In genomic region chr3:20857636-20858035, GRCh38 we compare ENCODE assay signal across 16 cellular contexts.
DNase-seq lines count a peak whose midpoint lies in the region; FAIRE-seq and TF ChIP-seq lines count a peak whose summit lies in the region.
"Had no signal": no experiment of that assay in that cellular context is flagged by ENCODE, and none has a peak within 500 bp of the region (broad histone marks: within the 10 kb centered on the region; RNA-seq: fewer than 3 reads in every experiment).

No MANE protein-coding gene starts in this region.

- no peak overlapping the region for H2BK12ac ChIP-seq in H1 (ENCODE audit: low read depth, low read length)

- no peaks in the 10 kb centered on the region; a peak in 2 of 7 replicates for H3K27me3 ChIP-seq in H1 (replicated peaks in 1 of 4; ENCODE audit: control insufficient read depth in 3 of 4, extremely low read depth in 1 of 4, insufficient read depth in 3 of 4, low read length in 3 of 4)
- H3K27me3 ChIP-seq in effector memory CD4-positive, alpha-beta T cell (replicated peaks; ENCODE audit: control insufficient read depth, insufficient read depth, low read length, poor library complexity, severe bottlenecking): no peaks in the 10 kb centered on the region
- H3K27me3 ChIP-seq: SJCRH30 had no signal

- no peak overlapping the region for H4K91ac ChIP-seq in H1 (replicated peaks; ENCODE audit: insufficient read length, low read length)

- no peak overlapping the region for H3K4ac ChIP-seq in H1 (replicated peaks; ENCODE audit: insufficient read length, low read depth, low read length)

- no peak overlapping the region for H2AFZ ChIP-seq in H1 (ENCODE audit: low read length)
- H2AFZ ChIP-seq: PC-9 had no signal

- no peak overlapping the region for H3K9ac ChIP-seq in H1 (replicated peaks in 1 of 4; ENCODE audit: extremely low read depth in 1 of 4, low read depth in 3 of 4, low read length in 3 of 4)

- no peak overlapping the region for H3K27ac ChIP-seq in H1 (ENCODE audit: low read depth, low read length)
- no peak overlapping the region for H3K27ac ChIP-seq in effector memory CD4-positive, alpha-beta T cell (ENCODE audit: insufficient read depth, low read length, poor library complexity, severe bottlenecking)
- H3K27ac ChIP-seq: C4-2B, PC-9, SJCRH30 had no signal

- no peak for TF ChIP-seq POLR2A in H1 (IDR thresholded peaks at IDR 0.05; ENCODE audit: control extremely low read depth in 1 of 2, low read depth in 2 of 2, low read length in 2 of 2)
- no peak for TF ChIP-seq POLR2A in lower leg skin (IDR thresholded peaks at IDR 0.05)

- H4K8ac ChIP-seq in H1 (ENCODE audit: extremely low read depth, insufficient read depth, low read length): no peak overlapping the region

- H2BK15ac ChIP-seq in H1 (ENCODE audit: low read length): no peak overlapping the region

- no peak overlapping the region for H3K4me2 ChIP-seq in H1 (ENCODE audit: insufficient read depth in 1 of 2, low read depth in 2 of 2, low read length in 2 of 2)
- H3K4me2 ChIP-seq: PC-9 had no signal

- H2BK20ac ChIP-seq in H1 (ENCODE audit: low read length): no peak overlapping the region

- no peaks in the 10 kb centered on the region for H3K36me3 ChIP-seq in H1 (ENCODE audit: control insufficient read depth in 2 of 4, insufficient read depth in 4 of 4, low read length in 3 of 4)
- no peaks in the 10 kb centered on the region for H3K36me3 ChIP-seq in effector memory CD4-positive, alpha-beta T cell (ENCODE audit: control insufficient read depth, insufficient read depth, low read length)
- H3K36me3 ChIP-seq: SJCRH30 had no signal

- H2BK120ac ChIP-seq in H1 (replicated peaks; ENCODE audit: low read depth, low read length): peak overlapping the region; percentile 18

- no peak for TF ChIP-seq EP300 in H1 (IDR thresholded peaks at IDR 0.05; ENCODE audit: borderline replicate concordance in 1 of 2, low read depth in 2 of 2, low read length in 2 of 2)

- TF ChIP-seq CTCF in H1 (IDR thresholded peaks at IDR 0.05; ENCODE audit: control extremely low read depth in 1 of 3, insufficient read depth in 1 of 3, low read depth in 1 of 3, low read length in 3 of 3) (no peak), lower leg skin (IDR thresholded peaks at IDR 0.05) (no peak), GM13976 (IDR thresholded peaks at IDR 0.05; ENCODE audit: borderline replicate concordance, control extremely low read depth, extremely low read depth, insufficient read depth, missing control alignments) (no peak)

- CTCF ChIA-PET in H1 (lab: Charles Lee; ENCODE audit: partially characterized antibody): interaction anchor here (0.8 kb wide), 1 partner anchor 314 kb away, joined by 3 read pairs; no protein-coding TSS in a partner anchor

- H3K23me2 ChIP-seq in H1 (ENCODE audit: low read depth, low read length): no peaks in the 10 kb centered on the region

- POLR2A ChIA-PET in H1 (lab: Charles Lee; ENCODE audit: partially characterized antibody): no interaction called here

- no peak overlapping the region for H3K14ac ChIP-seq in H1 (ENCODE audit: insufficient read length)

- H2BK5ac ChIP-seq in H1 (ENCODE audit: low read depth, low read length): no peak overlapping the region

- in situ Hi-C loops in GM13976 (cut with MboI; ENCODE audit: low sequenced_read_pairs, unreplicated experiment): no loop called here

- no peak overlapping the region for H3K23ac ChIP-seq in H1 (ENCODE audit: insufficient read length)

- H3K4me3 ChIP-seq in H1 (ENCODE audit: extremely low read depth in 1 of 4, insufficient read depth in 2 of 4, low read depth in 3 of 4, low read length in 4 of 4) (no peak overlapping the region), lower leg skin (ENCODE audit: low read depth, poor library complexity, severe bottlenecking) (no peak overlapping the region)
- no peak overlapping the region for H3K4me3 ChIP-seq in effector memory CD4-positive, alpha-beta T cell (ENCODE audit: insufficient read depth, low read depth, low read length, poor library complexity, severe bottlenecking)
- H3K4me3 ChIP-seq: PC-9, SJCRH30 had no signal

- DNase-seq in EL (peak; percentile 65), NCI-H226 (peak; percentile 61), H1 (ENCODE audit: low read depth in 1 of 2, low spot score in 2 of 2) (no peak), lower leg skin (ENCODE audit: low spot score in 2 of 2) (no peak), GM13976 (ENCODE audit: low spot score) (no peak), islet precursor cell (no peak)
- no peak for DNase-seq in effector memory CD4-positive, alpha-beta T cell
- DNase-seq: KG1, NCI-H1048, NCI-H1436 treated with DMSO at 0.1 percent for 48 hours, NCI-H2081, NCI-H510A, NCI-H774, PC-9, SJCRH30 had no signal

- H3K79me1 ChIP-seq in H1 (ENCODE audit: low read depth, low read length): no peaks in the 10 kb centered on the region

- no peak overlapping the region for H2AK5ac ChIP-seq in H1 (ENCODE audit: low read depth, low read length)

- H3K79me2 ChIP-seq in H1 (ENCODE audit: control insufficient read depth in 1 of 2, insufficient read depth in 2 of 2, low read length in 2 of 2): no peaks in the 10 kb centered on the region

- no peaks in the 10 kb centered on the region for H4K20me1 ChIP-seq in H1 (replicated peaks in 1 of 2; ENCODE audit: control insufficient read depth in 1 of 2, insufficient read depth in 2 of 2, low read length in 2 of 2)

- no peak overlapping the region for H3K56ac ChIP-seq in H1 (replicated peaks; ENCODE audit: insufficient read length, low read depth, low read length)

- peaks cover 0 to 9% (median 3%) of the 10 kb centered on the region in 4 experiments; a peak in 2 of 7 replicates for H3K4me1 ChIP-seq in H1 (replicated peaks in 1 of 4; ENCODE audit: control insufficient read depth in 3 of 4, insufficient read depth in 4 of 4, low read length in 3 of 4)
- H3K4me1 ChIP-seq in effector memory CD4-positive, alpha-beta T cell (ENCODE audit: control insufficient read depth, insufficient read depth, low read length, poor library complexity, severe bottlenecking): no peaks in the 10 kb centered on the region
- H3K4me1 ChIP-seq: SJCRH30 had no signal

- intact Hi-C loops in lower leg skin (cut with DNase I; ENCODE audit: low total_unique reads): no loop called here

- no peak overlapping the region for H3K18ac ChIP-seq in H1 (ENCODE audit: extremely low read depth, low read length)

- H4K5ac ChIP-seq in H1 (ENCODE audit: insufficient read length, low read depth, low read length): no peak overlapping the region

- 88% methylated on average over 2 of the region's 2 CpGs; no CpG with 5 or more reads in 1 of the 2 experiments for WGBS in H1 (ENCODE audit: extremely low coverage in 1 of 2, insufficient coverage in 1 of 2, insufficient read length in 1 of 2, insufficient replicate concordance in 2 of 2, low coverage in 1 of 2, low lambda C conversion rate in 2 of 2, missing lambda C conversion rate in 1 of 2), 2 experiments
- 64 to 70% methylated on average over 2 of the region's 2 CpGs for WGBS in lower leg skin, 2 donors

- FAIRE-seq in H1 (lab: Jason Lieb, UNC): no peak

- no peaks in the 10 kb centered on the region for H3K9me3 ChIP-seq in H1 (ENCODE audit: insufficient read depth in 2 of 2, low read depth in 1 of 2, low read length in 1 of 2)
- H3K9me3 ChIP-seq in effector memory CD4-positive, alpha-beta T cell (ENCODE audit: control insufficient read depth, low read length): no peaks in the 10 kb centered on the region
- H3K9me3 ChIP-seq: SJCRH30 had no signal

- TF ChIP-seq RAD21 in H1 (IDR thresholded peaks at IDR 0.05 in 1 of 2, conservative IDR thresholded peaks at IDR 0.05 in 1 of 2; ENCODE audit: low read depth in 2 of 2, low read length in 2 of 2): no peak

TF ChIP-seq in H1, 55 proteins besides CTCF, POLR2A, EP300 and RAD21:
- TF ChIP-seq JUN (IDR thresholded peaks at IDR 0.05; ENCODE audit: low read depth, low read length): no peak
- no peak for TF ChIP-seq HDAC2 (IDR thresholded peaks at IDR 0.05; ENCODE audit: borderline replicate concordance in 1 of 2, low read depth in 2 of 2, low read length in 2 of 2)
- no peak for TF ChIP-seq POLR2AphosphoS5 (IDR thresholded peaks at IDR 0.05; ENCODE audit: low read depth, low read length)
- TF ChIP-seq EZH2 (IDR thresholded peaks at IDR 0.05; ENCODE audit: low read depth, low read length, severe bottlenecking): no peak
- TF ChIP-seq RNF2 (IDR thresholded peaks at IDR 0.05; ENCODE audit: borderline replicate concordance, low read depth, low read length, missing control alignments, poor library complexity, severe bottlenecking): no peak
- no peak for TF ChIP-seq CREB1 (IDR thresholded peaks at IDR 0.05)
- no peak for TF ChIP-seq BACH1 (IDR thresholded peaks at IDR 0.05; ENCODE audit: low read length)
- TF ChIP-seq CBX5 (IDR thresholded peaks at IDR 0.05; ENCODE audit: low read depth, low read length): no peak
- TF ChIP-seq GTF2F1 (IDR thresholded peaks at IDR 0.05; ENCODE audit: borderline replicate concordance, low read depth, low read length): no peak
- no peak for TF ChIP-seq BRCA1 (IDR thresholded peaks at IDR 0.05; ENCODE audit: low read depth, low read length)
- no peak for TF ChIP-seq SIRT6 (IDR thresholded peaks at IDR 0.05; ENCODE audit: low read length)
- no peak for TF ChIP-seq PHF8 (conservative IDR thresholded peaks at IDR 0.05; ENCODE audit: low read depth, low read length)
- no peak for TF ChIP-seq CTBP2 (IDR thresholded peaks at IDR 0.05; ENCODE audit: borderline replicate concordance, insufficient read depth, insufficient read length, low read length)
- no peak for TF ChIP-seq CEBPB (IDR thresholded peaks at IDR 0.05; ENCODE audit: low read depth, low read length)
- TF ChIP-seq NANOG (IDR thresholded peaks at IDR 0.05; ENCODE audit: insufficient read depth, low read depth, low read length, poor library complexity, severe bottlenecking): no peak

Comparison
In these comparisons a context has a peak if more than half of its experiments do, and no peak if none do; other contexts are left out.
1. DNase-seq: peak in EL (single experiment) and NCI-H226 (single experiment); none in H1 (0 of 2), effector memory CD4-positive, alpha-beta T cell (0 of 3), lower leg skin (0 of 2), GM13976 (single experiment) and islet precursor cell (single experiment).